ENCODE assay signal across 24 cellular contexts in the genomic region with DNA sequence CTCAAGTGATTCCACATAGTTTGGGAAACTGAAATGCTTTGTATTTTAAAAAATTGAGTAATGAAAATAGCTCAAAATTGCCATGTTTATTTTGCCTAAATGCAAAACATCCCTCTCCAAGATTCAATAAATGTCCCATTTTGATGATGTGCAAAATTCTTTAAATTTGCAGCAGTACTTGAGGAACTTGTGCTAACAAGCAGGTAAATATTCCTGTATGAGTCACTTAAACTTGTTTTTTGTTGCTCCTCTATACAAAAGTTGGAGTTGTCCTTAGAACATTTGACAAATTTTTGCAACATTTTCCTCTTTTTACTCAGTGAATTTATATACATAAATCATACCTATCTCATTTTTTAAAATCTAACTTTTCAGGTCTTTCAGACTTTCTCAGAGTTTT.
DNase-seq lines count a peak whose midpoint lies in the region; ATAC-seq, FAIRE-seq and TF ChIP-seq lines count a peak whose summit lies in the region.
"Had no signal": no experiment of that assay in that cellular context is flagged by ENCODE, and none has a peak within 500 bp of the region (broad histone marks: within the 10 kb centered on the region; RNA-seq: fewer than 3 reads in every experiment).

No MANE protein-coding gene starts in this region.

- H3K9ac ChIP-seq in mammary epithelial cell (ENCODE audit: insufficient read depth, low read length) (no peak overlapping the region), endothelial cell of umbilical vein (replicated peaks; ENCODE audit: extremely low read depth, insufficient read depth, low read length) (no peak overlapping the region), keratinocyte (ENCODE audit: control insufficient read depth, extremely low read depth, insufficient read depth, low read length) (no peak overlapping the region)
- H3K9ac ChIP-seq: BLaER1 had no signal

- H3K79me2 ChIP-seq in mammary epithelial cell (ENCODE audit: insufficient read depth, low read length) (no peaks in the 10 kb centered on the region), endothelial cell of umbilical vein (ENCODE audit: control insufficient read depth, insufficient read depth, low read length) (no peaks in the 10 kb centered on the region), keratinocyte (ENCODE audit: control insufficient read depth, insufficient read depth, low read length) (no peaks in the 10 kb centered on the region)

- CTCF ChIA-PET in mammary epithelial cell (lab: Charles Lee; ENCODE audit: low non-redundant PET), result no interaction called here
- CTCF ChIA-PET in MCF 10A (lab: Yijun Ruan, JAX), result no interaction called here
- CTCF ChIA-PET in endothelial cell of umbilical vein (lab: Charles Lee), result interaction anchor here (0.6 kb wide), 1 partner anchor 1644 kb away, joined by 3 read pairs; no protein-coding TSS in a partner anchor

- dilution Hi-C loops in mammary epithelial cell (cut with HindIII; ENCODE audit: low sequenced_read_pairs) (no loop called here), endothelial cell of umbilical vein (cut with MboI; ENCODE audit: extremely low pct_ligation_motif_present, low sequenced_read_pairs) (no loop called here), keratinocyte (cut with MboI; ENCODE audit: extremely low pct_ligation_motif_present, low sequenced_read_pairs) (no loop called here)

- H2AFZ ChIP-seq in mammary epithelial cell (ENCODE audit: low read depth, low read length), result no peak overlapping the region
- H2AFZ ChIP-seq in endothelial cell of umbilical vein (ENCODE audit: low read depth, low read length), result no peak overlapping the region
- peak overlapping the region; percentile 54 for H2AFZ ChIP-seq in keratinocyte (ENCODE audit: control insufficient read depth, low read length)
- H2AFZ ChIP-seq: GM23338 had no signal

- H3K4me3 ChIP-seq in mammary epithelial cell (replicated peaks in 1 of 3; ENCODE audit: insufficient read depth in 1 of 3, low read depth in 2 of 3, low read length in 3 of 3), result no peak overlapping the region
- H3K4me3 ChIP-seq in RWPE2 (ENCODE audit: severe bottlenecking), result no peak overlapping the region
- H3K4me3 ChIP-seq in endothelial cell of umbilical vein (replicated peaks in 1 of 3; ENCODE audit: insufficient read depth in 1 of 3, low read depth in 1 of 3, low read length in 3 of 3), result no peak overlapping the region
- no peak overlapping the region for H3K4me3 ChIP-seq in keratinocyte (ENCODE audit: control insufficient read depth in 2 of 3, extremely low read depth in 1 of 3, insufficient read depth in 2 of 3, low read depth in 1 of 3, low read length in 3 of 3)
- H3K4me3 ChIP-seq: BLaER1, GM12878, GM23338, HAP-1 had no signal

- POLR2A ChIA-PET in MCF 10A (lab: Yijun Ruan, JAX) (no interaction called here), endothelial cell of umbilical vein (lab: Charles Lee) (no interaction called here)

- no peak overlapping the region for H3K4me3 Mint-ChIP-seq in MCF 10A (ENCODE audit: unreplicated experiment)
- no peak overlapping the region for H3K4me3 Mint-ChIP-seq in CD14-positive monocyte
- H3K4me3 Mint-ChIP-seq: B cell; CD4-positive, alpha-beta T cell; CD8-positive, alpha-beta memory T cell; GM23338; HFFc6 had no signal

- no peak for TF ChIP-seq POLR2A in endothelial cell of umbilical vein (IDR thresholded peaks at IDR 0.05; ENCODE audit: low read depth, low read length)

- H3K9me3 Mint-ChIP-seq in MCF 10A (ENCODE audit: unreplicated experiment), result no peaks in the 10 kb centered on the region
- peaks cover 0 to 4% (median 2%) of the 10 kb centered on the region in 7 donors for H3K9me3 Mint-ChIP-seq in CD14-positive monocyte
- H3K9me3 Mint-ChIP-seq: GM23338 had no signal

- H3K27ac ChIP-seq in mammary epithelial cell (ENCODE audit: insufficient read depth, low read depth, low read length), result no peak overlapping the region
- no peak overlapping the region for H3K27ac ChIP-seq in RWPE2 (ENCODE audit: poor library complexity, severe bottlenecking)
- no peak overlapping the region for H3K27ac ChIP-seq in endothelial cell of umbilical vein (ENCODE audit: insufficient read depth, low read depth, low read length)
- H3K27ac ChIP-seq in keratinocyte (ENCODE audit: control insufficient read depth, insufficient read depth, low read length), result no peak overlapping the region
- H3K27ac ChIP-seq: 22Rv1, BLaER1, C4-2B had no signal

- H3K4me2 ChIP-seq in mammary epithelial cell (ENCODE audit: insufficient read depth, low read depth, low read length) (peak overlapping the region; percentile 49), endothelial cell of umbilical vein (ENCODE audit: insufficient read depth, low read length) (no peak overlapping the region), keratinocyte (ENCODE audit: control insufficient read depth, extremely low read depth, insufficient read depth, low read depth, low read length) (peak overlapping the region; percentile 34)
- H3K4me2 ChIP-seq: BLaER1, GM23338 had no signal

- H3K27ac Mint-ChIP-seq in MCF 10A (ENCODE audit: low read depth, unreplicated experiment) (no peak overlapping the region), CD14-positive monocyte (no peak overlapping the region)
- H3K27ac Mint-ChIP-seq: B cell; CD4-positive, alpha-beta T cell; CD8-positive, alpha-beta memory T cell; GM23338; HFFc6 had no signal

- H3K27me3 ChIP-seq in mammary epithelial cell (ENCODE audit: insufficient read depth, low read length) (no peaks in the 10 kb centered on the region), RWPE2 (ENCODE audit: insufficient read depth, poor library complexity, severe bottlenecking) (no peaks in the 10 kb centered on the region), endothelial cell of umbilical vein (ENCODE audit: control insufficient read depth in 2 of 2, insufficient read depth in 2 of 2, low read length in 2 of 2) (no peaks in the 10 kb centered on the region), keratinocyte (ENCODE audit: control insufficient read depth, extremely low read depth, insufficient read depth, low read length) (no peaks in the 10 kb centered on the region)
- H3K27me3 ChIP-seq: BLaER1 had no signal

- in situ Hi-C loops in mammary epithelial cell (cut with MboI; ENCODE audit: low sequenced_read_pairs in 2 of 2), result no loop called here

- DNase-seq in mammary epithelial cell (peak; percentile 42), MCF 10A (ENCODE audit: unreplicated experiment) (no peak), RWPE2 (ENCODE audit: low spot score) (no peak), endothelial cell of umbilical vein (ENCODE audit: low read depth, low spot score) (no peak), keratinocyte (ENCODE audit: low read depth, low spot score) (no peak), NCI-H1417 treated with DMSO at 0.1 percent for 48 hours (lab: John Stamatoyannopoulos, UW) (no peak), CD14-positive monocyte (ENCODE audit: low spot score) (no peak), NCI-H345 (lab: John Stamatoyannopoulos, UW) (no peak)
- DNase-seq: CD4-positive, alpha-beta T cell; CD8-positive, alpha-beta memory T cell; DMS 273 treated with DMSO at 0.1 percent for 48 hours; DMS79; EL; GDM1; HFFc6 had no signal

- H3K9me1 ChIP-seq in endothelial cell of umbilical vein (replicated peaks; ENCODE audit: control insufficient read depth, extremely low read depth, insufficient read depth, low read length), result peaks cover 2% of the 10 kb centered on the region
- H3K9me1 ChIP-seq in keratinocyte (ENCODE audit: control insufficient read depth, extremely low read depth, insufficient read depth, low read length), result no peaks in the 10 kb centered on the region

- ATAC-seq in RWPE2 (ENCODE audit: low read depth), result peak; percentile 64; the same call in 2 of the 3 replicates
- ATAC-seq: GM12878, GM23338 had no signal

- H3K36me3 ChIP-seq in mammary epithelial cell (ENCODE audit: insufficient read depth, low read length) (no peaks in the 10 kb centered on the region), RWPE2 (ENCODE audit: low read depth) (no peaks in the 10 kb centered on the region), endothelial cell of umbilical vein (ENCODE audit: control insufficient read depth in 2 of 2, extremely low read depth in 1 of 2, insufficient read depth in 2 of 2, low read length in 2 of 2) (no peaks in the 10 kb centered on the region), keratinocyte (ENCODE audit: control insufficient read depth in 2 of 2, extremely low read depth in 1 of 2, insufficient read depth in 2 of 2, low read length in 2 of 2) (no peaks in the 10 kb centered on the region)
- H3K36me3 ChIP-seq: BLaER1, HAP-1 had no signal

- no peak for TF ChIP-seq CTCF in mammary epithelial cell (conservative IDR thresholded peaks at IDR 0.05 in 1 of 2, IDR thresholded peaks at IDR 0.05 in 1 of 2; ENCODE audit: extremely low read depth in 1 of 2, insufficient read depth in 1 of 2, low read depth in 1 of 2, low read length in 2 of 2)
- no peak for TF ChIP-seq CTCF in MCF 10A (IDR thresholded peaks at IDR 0.05; ENCODE audit: unreplicated experiment)
- no peak for TF ChIP-seq CTCF in RWPE2 (IDR thresholded peaks at IDR 0.05; ENCODE audit: poor library complexity, severe bottlenecking)
- TF ChIP-seq CTCF in endothelial cell of umbilical vein (IDR thresholded peaks at IDR 0.05; ENCODE audit: extremely low read depth in 1 of 2, insufficient read depth in 1 of 2, low read depth in 1 of 2, low read length in 2 of 2), result no peak
- TF ChIP-seq CTCF in keratinocyte (optimal IDR thresholded peaks at IDR 0.05 in 1 of 3, IDR thresholded peaks at IDR 0.05 in 1 of 3, conservative IDR thresholded peaks at IDR 0.05 in 1 of 3; ENCODE audit: extremely low read depth in 1 of 3, insufficient read depth in 2 of 3, low read length in 3 of 3), result no peak
- no peak for TF ChIP-seq CTCF in CD14-positive monocyte (IDR thresholded peaks at IDR 0.05)

- intact Hi-C loops in mammary epithelial cell (cut with micrococcal nuclease), result no loop called here
- intact Hi-C loops in MCF 10A (cut with micrococcal nuclease), result no loop called here
- intact Hi-C loops in endothelial cell of umbilical vein (cut with micrococcal nuclease), result no loop called here
- intact Hi-C loops in CD14-positive monocyte (cut with micrococcal nuclease), result no loop called here

- no peaks in the 10 kb centered on the region for H3K4me1 Mint-ChIP-seq in MCF 10A (ENCODE audit: insufficient read depth, unreplicated experiment)
- no peaks in the 10 kb centered on the region for H3K4me1 Mint-ChIP-seq in CD14-positive monocyte
- H3K4me1 Mint-ChIP-seq: B cell; CD8-positive, alpha-beta memory T cell; GM23338 had no signal

- H3K9me3 ChIP-seq in mammary epithelial cell (replicated peaks; ENCODE audit: insufficient read depth, low read length), result no peaks in the 10 kb centered on the region
- no peaks in the 10 kb centered on the region for H3K9me3 ChIP-seq in RWPE2 (ENCODE audit: severe bottlenecking)
- H3K9me3 ChIP-seq in endothelial cell of umbilical vein (replicated peaks; ENCODE audit: control insufficient read depth, insufficient read depth, low read length), result no peaks in the 10 kb centered on the region
- no peaks in the 10 kb centered on the region for H3K9me3 ChIP-seq in keratinocyte (ENCODE audit: control insufficient read depth, low read depth, low read length)
- H3K9me3 ChIP-seq: BLaER1, HAP-1 had no signal

- H3K36me3 Mint-ChIP-seq in MCF 10A (ENCODE audit: insufficient read depth, unreplicated experiment) (no peaks in the 10 kb centered on the region), CD14-positive monocyte (no peaks in the 10 kb centered on the region)
- H3K36me3 Mint-ChIP-seq: CD8-positive, alpha-beta memory T cell had no signal

- H4K20me1 ChIP-seq in mammary epithelial cell (ENCODE audit: insufficient read depth, low read length) (no peaks in the 10 kb centered on the region), endothelial cell of umbilical vein (replicated peaks; ENCODE audit: control insufficient read depth, extremely low read depth, insufficient read depth, low read length) (no peaks in the 10 kb centered on the region), keratinocyte (ENCODE audit: control insufficient read depth, extremely low read depth, insufficient read depth, low read length) (no peaks in the 10 kb centered on the region)
- H4K20me1 ChIP-seq: BLaER1 had no signal

- no peaks in the 10 kb centered on the region for H3K27me3 Mint-ChIP-seq in MCF 10A (ENCODE audit: insufficient read depth, unreplicated experiment)
- H3K27me3 Mint-ChIP-seq in CD14-positive monocyte (ENCODE audit: low read depth in 3 of 3), result peaks cover 0 to 1% (median 0%) of the 10 kb centered on the region in 3 donors
- H3K27me3 Mint-ChIP-seq: B cell; CD4-positive, alpha-beta T cell; CD8-positive, alpha-beta memory T cell had no signal

- FAIRE-seq in endothelial cell of umbilical vein (lab: Jason Lieb, UNC) (peak; percentile 12), keratinocyte (lab: Jason Lieb, UNC) (no peak)
- FAIRE-seq: A204.1, D721Med, GM12878 had no signal

- H3K4me1 ChIP-seq in mammary epithelial cell (ENCODE audit: insufficient read depth, low read length) (peaks cover 4% of the 10 kb centered on the region), RWPE2 (ENCODE audit: insufficient read depth, poor library complexity, severe bottlenecking) (peaks cover 12% of the 10 kb centered on the region), endothelial cell of umbilical vein (ENCODE audit: control insufficient read depth, extremely low read depth, insufficient read depth, low read length) (no peaks in the 10 kb centered on the region), keratinocyte (ENCODE audit: control insufficient read depth, extremely low read depth, insufficient read depth, low read length) (no peaks in the 10 kb centered on the region)
- H3K4me1 ChIP-seq: BLaER1, HAP-1 had no signal

- BruUV-seq in mammary epithelial cell (replicated peaks; lab: Mats Ljungman, UMichigan) (no TSS peak), MCF 10A (replicated peaks; lab: Mats Ljungman, UMichigan) (no TSS peak), endothelial cell of umbilical vein (replicated peaks; lab: Mats Ljungman, UMichigan) (no TSS peak)
